ENCODE assay signal across 8 cellular contexts in genomic region chr4:1247811-1248261, GRCh38. TPM values are rescaled to one million over a fixed set of nuclear protein-coding genes. Genes with fewer than 3 reads are reported as not detected.
A peak's percentile ranks its signal among the peaks of the same experiment; 100 is the strongest.
DNase-seq lines count a peak whose midpoint lies in the region; ATAC-seq, FAIRE-seq and TF ChIP-seq lines count a peak whose summit lies in the region.

No MANE protein-coding gene starts in this region.

- peaks cover 47% of the 10 kb centered on the region for H4K20me1 ChIP-seq in astrocyte (ENCODE audit: insufficient read depth, low read length)

- DNase-seq in astrocyte (ENCODE audit: low read depth) = peak; percentile 4
- DNase-seq in kidney epithelial cell (ENCODE audit: low read depth) = no peak
- DNase-seq in substantia nigra (lab: John Stamatoyannopoulos, UW) = peak in 1 of 49 donors; percentile 53
- DNase-seq in T-helper 9 cell = no peak
- no peak for DNase-seq in SIG-M5 treated with dmso at 0.1 percent for 504 hours (lab: John Stamatoyannopoulos, UW; ENCODE audit: unreplicated experiment)
- no peak for DNase-seq in DMS153 (lab: John Stamatoyannopoulos, UW)

- H3K4me3 Mint-ChIP-seq in astrocyte (ENCODE audit: unreplicated experiment) = peak overlapping the region; percentile 90

- no peaks in the 10 kb centered on the region for H3K27me3 ChIP-seq in astrocyte (ENCODE audit: insufficient read depth, low read length)
- H3K27me3 ChIP-seq in kidney epithelial cell (ENCODE audit: control insufficient read depth, insufficient read depth, low read length) = no peaks in the 10 kb centered on the region

- no peaks in the 10 kb centered on the region for H3K27me3 Mint-ChIP-seq in astrocyte (ENCODE audit: low read depth, unreplicated experiment)

- ATAC-seq in GM19438 (IDR thresholded peaks at IDR 0.05; ENCODE audit: low read depth, unreplicated experiment) (peak; percentile 21), HG03442 (IDR thresholded peaks at IDR 0.05; ENCODE audit: unreplicated experiment) (peak; percentile 10)

- peak overlapping the region; percentile 10 for H2AFZ ChIP-seq in astrocyte (ENCODE audit: low read depth, low read length)

- H3K9me3 ChIP-seq in astrocyte (ENCODE audit: insufficient read depth, low read depth, low read length) = peaks cover 19% of the 10 kb centered on the region

- H3K36me3 ChIP-seq in astrocyte (ENCODE audit: insufficient read depth, low read length) (no peaks in the 10 kb centered on the region), kidney epithelial cell (ENCODE audit: control insufficient read depth, insufficient read depth, low read length) (peaks cover 1% of the 10 kb centered on the region)

- peak overlapping the region; percentile 93 for H3K9ac ChIP-seq in astrocyte (ENCODE audit: low read length)

- H3K27ac ChIP-seq in astrocyte (ENCODE audit: low read depth, low read length) (peak overlapping the region; percentile 90), substantia nigra (ENCODE audit: low read depth, low read length, poor library complexity, severe bottlenecking) (peak overlapping the region; percentile 82)

- no peak for FAIRE-seq in astrocyte (lab: Jason Lieb, UNC)

- peaks cover 19% of the 10 kb centered on the region for H3K4me1 Mint-ChIP-seq in astrocyte (ENCODE audit: low read depth, unreplicated experiment)

- H3K79me2 ChIP-seq in astrocyte (ENCODE audit: insufficient read depth, low read length) = peaks cover 71% of the 10 kb centered on the region

- H3K27ac Mint-ChIP-seq in astrocyte (ENCODE audit: unreplicated experiment) = no peak overlapping the region

- peaks cover 23% of the 10 kb centered on the region for H3K36me3 Mint-ChIP-seq in astrocyte (ENCODE audit: low read depth, unreplicated experiment)

- H3K4me1 ChIP-seq in astrocyte (ENCODE audit: insufficient read depth, low read length) = peaks cover 23% of the 10 kb centered on the region

- H3K9me3 Mint-ChIP-seq in astrocyte (ENCODE audit: unreplicated experiment) = peaks cover 20% of the 10 kb centered on the region

- peak overlapping the region; percentile 88 for H3K4me3 ChIP-seq in astrocyte (ENCODE audit: insufficient read depth, low read depth, low read length)
- H3K4me3 ChIP-seq in kidney epithelial cell (ENCODE audit: low read depth, low read length) = peak overlapping the region; percentile 81

- TF ChIP-seq CTCF in astrocyte (IDR thresholded peaks at IDR 0.05; ENCODE audit: insufficient read depth, low read depth, low read length) (no peak), kidney epithelial cell (IDR thresholded peaks at IDR 0.05; ENCODE audit: insufficient read depth, low read length, poor library complexity, severe bottlenecking) (no peak)

- H3K4me2 ChIP-seq in astrocyte (ENCODE audit: low read length) = peak overlapping the region; percentile 99

RNA-seq across cellular contexts. Expression of gene CTBP1, which starts 1.1 kb away (rescaled TPM):
- total RNA-seq in astrocyte (115 and 136 TPM in 2 replicates), kidney epithelial cell (170 and 195 TPM in 2 replicates)

RNA-seq across cellular contexts. Expression of gene MAEA, which starts 41.9 kb away (rescaled TPM):
- total RNA-seq in astrocyte (73.3 and 79.3 TPM in 2 replicates), kidney epithelial cell (79.1 and 88.7 TPM in 2 replicates)
